ENCODE assay signal across 10 cellular contexts in the genomic region with DNA sequence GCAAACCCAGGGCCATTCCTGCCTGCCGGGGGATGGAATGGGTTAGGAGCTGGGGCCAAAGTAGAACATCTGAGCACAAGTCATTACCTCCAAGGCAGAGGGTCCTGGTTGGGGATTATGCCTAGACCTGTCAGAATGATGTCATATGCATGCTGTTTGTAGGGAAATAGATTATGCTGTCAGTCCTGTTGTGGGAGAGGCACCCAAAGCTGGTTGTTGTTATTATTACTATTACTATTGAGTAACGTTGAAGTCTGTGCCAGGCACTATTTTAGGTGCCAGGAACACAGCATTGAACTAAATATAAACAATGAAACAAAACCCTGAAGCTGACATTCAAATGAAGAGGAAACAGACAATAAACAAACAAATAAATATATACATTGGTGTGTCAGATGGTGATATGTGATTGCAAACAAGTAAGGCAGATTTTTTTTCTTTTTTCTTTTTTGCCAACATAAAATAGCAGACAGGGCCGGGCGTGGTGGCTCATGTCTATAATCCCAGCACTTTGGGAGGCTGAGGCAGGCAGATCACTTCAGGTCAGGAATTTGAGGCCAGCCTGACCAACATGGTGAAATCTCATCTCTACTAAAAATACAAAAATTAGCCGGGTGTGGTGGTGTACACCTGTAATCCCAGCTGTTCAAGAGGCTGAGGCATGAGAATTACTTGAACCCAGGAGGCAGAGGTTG. TPM values are rescaled to one million over a fixed set of nuclear protein-coding genes. Genes with fewer than 3 reads are reported as not detected.
DNase-seq lines count a peak whose midpoint lies in the region; ATAC-seq and TF ChIP-seq lines count a peak whose summit lies in the region.
"Had no signal": no experiment of that assay in that cellular context is flagged by ENCODE, and none has a peak within 500 bp of the region (broad histone marks: within the 10 kb centered on the region; RNA-seq: fewer than 3 reads in every experiment).

No MANE protein-coding gene starts in this region.

- peak overlapping the region; percentile 94 for H3K4me3 Mint-ChIP-seq in activated naive CD4-positive, alpha-beta T cell treated with anti-CD3 and anti-CD28 coated beads for 36 hours
- peak overlapping the region; percentile 90 for H3K4me3 Mint-ChIP-seq in activated naive CD8-positive, alpha-beta T cell
- peak overlapping the region; percentile 43 for H3K4me3 Mint-ChIP-seq in memory B cell

- peak overlapping the region; percentile 80 for H3K27ac Mint-ChIP-seq in activated naive CD4-positive, alpha-beta T cell treated with anti-CD3 and anti-CD28 coated beads for 36 hours
- peak overlapping the region; percentile 73 for H3K27ac Mint-ChIP-seq in activated naive CD8-positive, alpha-beta T cell
- H3K27ac Mint-ChIP-seq in memory B cell: peak overlapping the region; percentile 89

- H3K27me3 ChIP-seq in transverse colon: no peaks in the 10 kb centered on the region

- in situ Hi-C loops in transverse colon (cut with MboI; ENCODE audit: low pct_ligation_motif_present in 1 of 4, low pct_unique_long_range_greater_than_20kb in 1 of 4, low sequenced_read_pairs in 3 of 4): no loop called here

- intact Hi-C loops in activated naive CD4-positive, alpha-beta T cell treated with anti-CD3 and anti-CD28 coated beads for 36 hours (cut with micrococcal nuclease): no loop called here
- intact Hi-C loops in transverse colon (cut with DNase I; ENCODE audit: low total_unique reads): no loop called here

- no peaks in the 10 kb centered on the region for H3K36me3 ChIP-seq in transverse colon

- H3K9me3 ChIP-seq in transverse colon: no peaks in the 10 kb centered on the region

- H3K9me3 Mint-ChIP-seq in activated naive CD4-positive, alpha-beta T cell treated with anti-CD3 and anti-CD28 coated beads for 36 hours: no peaks in the 10 kb centered on the region
- no peaks in the 10 kb centered on the region for H3K9me3 Mint-ChIP-seq in activated naive CD8-positive, alpha-beta T cell (ENCODE audit: low read depth)
- no peaks in the 10 kb centered on the region for H3K9me3 Mint-ChIP-seq in memory B cell

- no peak for TF ChIP-seq EP300 in transverse colon (IDR thresholded peaks at IDR 0.05; ENCODE audit: low read depth)

- no peak for DNase-seq in activated naive CD4-positive, alpha-beta T cell treated with anti-CD3 and anti-CD28 coated beads for 36 hours
- no peak for DNase-seq in activated naive CD4-positive, alpha-beta T cell treated with anti-CD3 and anti-CD28 coated beads, Interleukin-2, amount 50 U/mL, for 16 hours
- DNase-seq in memory B cell (ENCODE audit: low spot score in 2 of 2): no peak
- no peak for DNase-seq in transverse colon
- no peak for DNase-seq in cerebellar cortex (ENCODE audit: low spot score)
- DNase-seq in HT-29 (ENCODE audit: low spot score): no peak
- DNase-seq: COR-L47, NCI-H2171 treated with DMSO at 0.1 percent for 48 hours had no signal

- H3K27ac ChIP-seq in transverse colon: peak overlapping the region; percentile 90 to 95 (median 92)

- 62 to 73% methylated on average over 4 to 5 of the region's 5 CpGs for WGBS in transverse colon (ENCODE audit: low coverage in 1 of 2), 2 donors

- TF ChIP-seq POLR2A in transverse colon (IDR thresholded peaks at IDR 0.05): no peak

- H3K36me3 Mint-ChIP-seq in activated naive CD4-positive, alpha-beta T cell treated with anti-CD3 and anti-CD28 coated beads for 36 hours (ENCODE audit: low read depth): peaks cover 9% of the 10 kb centered on the region
- peaks cover 2% of the 10 kb centered on the region for H3K36me3 Mint-ChIP-seq in activated naive CD8-positive, alpha-beta T cell
- peaks cover 6% of the 10 kb centered on the region for H3K36me3 Mint-ChIP-seq in memory B cell

- peaks cover 36% of the 10 kb centered on the region for H3K4me1 Mint-ChIP-seq in activated naive CD4-positive, alpha-beta T cell treated with anti-CD3 and anti-CD28 coated beads for 36 hours (ENCODE audit: low read depth)
- H3K4me1 Mint-ChIP-seq in activated naive CD8-positive, alpha-beta T cell (ENCODE audit: low read depth): peaks cover 42% of the 10 kb centered on the region
- H3K4me1 Mint-ChIP-seq in memory B cell: peaks cover 27% of the 10 kb centered on the region

- H3K27me3 Mint-ChIP-seq in activated naive CD4-positive, alpha-beta T cell treated with anti-CD3 and anti-CD28 coated beads for 36 hours (ENCODE audit: low read depth): no peaks in the 10 kb centered on the region
- no peaks in the 10 kb centered on the region for H3K27me3 Mint-ChIP-seq in activated naive CD8-positive, alpha-beta T cell
- no peaks in the 10 kb centered on the region for H3K27me3 Mint-ChIP-seq in memory B cell

- no peak for TF ChIP-seq CTCF in transverse colon (IDR thresholded peaks at IDR 0.05)

- no peak for ATAC-seq in memory B cell (ENCODE audit: low read depth)
- no peak for ATAC-seq in GM19395 (IDR thresholded peaks at IDR 0.05; ENCODE audit: unreplicated experiment)

- no peak overlapping the region for H3K4me3 ChIP-seq in transverse colon

- H3K4me1 ChIP-seq in transverse colon: peaks cover 17 to 35% (median 23%) of the 10 kb centered on the region in 4 donors

- CTCF ChIA-PET in activated naive CD4-positive, alpha-beta T cell treated with anti-CD3 and anti-CD28 coated beads for 36 hours (lab: Charles Lee): interaction anchor here (0.6 to 2.2 kb wide), 7 partner anchors 15 to 581 kb away, joined by 3 to 10 read pairs (median 3); a partner anchor contains a TSS

RNA-seq across cellular contexts. Expression of a gene that starts 2.0 kb away (rescaled TPM):
- 10 to 100 TPM; 20.2 to 21.7 TPM for total RNA-seq in activated naive CD4-positive, alpha-beta T cell treated with anti-CD3 and anti-CD28 coated beads for 36 hours
- total RNA-seq in transverse colon: 100 to 1,000 TPM in 1 of 4 donors, 10 to 100 TPM in 3; 43.4 to 100 (median 76.6) TPM
- total RNA-seq in HT-29 (2014; rRNA removed; shearing (Covaris generic)): 61.2 and 67.7 TPM in 2 replicates

RNA-seq across cellular contexts. Expression of a gene that starts 15.2 kb away (rescaled TPM):
- 100 to 1,000 TPM; 119 to 120 TPM for total RNA-seq in activated naive CD4-positive, alpha-beta T cell treated with anti-CD3 and anti-CD28 coated beads for 36 hours
- 100 to 1,000 TPM in 3 of 4 donors, 10 to 100 TPM in 1; 76.0 to 162 (median 146) TPM for total RNA-seq in transverse colon
- total RNA-seq in HT-29 (2014; rRNA removed; shearing (Covaris generic)): 82.3 and 87.1 TPM in 2 replicates

RNA-seq across cellular contexts. Expression of a gene that starts 26.4 kb away (rescaled TPM):
- 10 to 100 TPM; 19.5 to 19.7 TPM for total RNA-seq in activated naive CD4-positive, alpha-beta T cell treated with anti-CD3 and anti-CD28 coated beads for 36 hours
- total RNA-seq in transverse colon: 100 to 1,000 TPM in 1 of 4 donors, 10 to 100 TPM in 3; 30.4 to 136 (median 42.0) TPM
- 42.2 and 45.4 TPM in 2 replicates for total RNA-seq in HT-29 (2014; rRNA removed; shearing (Covaris generic))

RNA-seq across cellular contexts. Expression of a gene that starts 29.9 kb away (rescaled TPM):
- total RNA-seq in activated naive CD4-positive, alpha-beta T cell treated with anti-CD3 and anti-CD28 coated beads for 36 hours: 100 to 1,000 TPM; 113 to 115 TPM
- 100 to 1,000 TPM in 1 of 4 donors, 10 to 100 TPM in 3; 30.4 to 125 (median 88.1) TPM for total RNA-seq in transverse colon
- total RNA-seq in HT-29 (2014; rRNA removed; shearing (Covaris generic)): 254 and 271 TPM in 2 replicates

RNA-seq across cellular contexts. Expression of a gene that starts 37.2 kb away (rescaled TPM):
- 100 to 1,000 TPM; 565 to 593 TPM for total RNA-seq in activated naive CD4-positive, alpha-beta T cell treated with anti-CD3 and anti-CD28 coated beads for 36 hours
- total RNA-seq in transverse colon: 100 to 1,000 TPM in 1 of 4 donors, 10 to 100 TPM in 3; 25.1 to 106 (median 72.7) TPM
- total RNA-seq in HT-29 (2014; rRNA removed; shearing (Covaris generic)): 265 and 282 TPM in 2 replicates

Comparison
In these comparisons a context has a peak if more than half of its experiments do, and no peak if none do; other contexts are left out.
1. H3K4me3 Mint-ChIP-seq: peak in every context shown above with its lines; median percentile 94 in activated naive CD4-positive, alpha-beta T cell treated with anti-CD3 and anti-CD28 coated beads for 36 hours; 90 in activated naive CD8-positive, alpha-beta T cell; 43 in memory B cell.